26 cellular contexts compared by ENCODE assay signal in genomic region chr14:68027276-68027675, GRCh38.
DNase-seq lines count a peak whose midpoint lies in the region; ATAC-seq, FAIRE-seq and TF ChIP-seq lines count a peak whose summit lies in the region.
"Had no signal": no experiment of that assay in that cellular context is flagged by ENCODE, and none has a peak within 500 bp of the region (broad histone marks: within the 10 kb centered on the region; RNA-seq: fewer than 3 reads in every experiment).

No MANE protein-coding gene starts in this region.

- H3K27ac ChIP-seq in right cardiac atrium (ENCODE audit: low read length) (no peak overlapping the region), tibial artery (no peak overlapping the region)
- H3K27ac ChIP-seq: gastroesophageal sphincter, hepatocyte, right lobe of liver, upper lobe of left lung had no signal

- H3K9me3 ChIP-seq in right cardiac atrium (ENCODE audit: control insufficient read depth, low read length) (no peaks in the 10 kb centered on the region), tibial artery (peaks cover 0 to 7% (median 0%) of the 10 kb centered on the region in 3 donors)
- H3K9me3 ChIP-seq: right lobe of liver, upper lobe of left lung had no signal

- ATAC-seq in right cardiac atrium: no peak
- ATAC-seq: gastroesophageal sphincter; left colon; right lobe of liver; stimulated activated effector memory CD8-positive, alpha-beta T cell treated with anti-CD3 and anti-CD28 coated beads, Interleukin-12 subunit alpha, Interleukin-12 subunit beta, amount 100 ng/mL, for 72 hours had no signal

- DNase-seq in NCI-H226 (peak; percentile 68), bronchial epithelial cell (ENCODE audit: low read depth) (peak; percentile 36), fibroblast of the aortic adventitia (ENCODE audit: low read depth) (peak; percentile 31), NK-92 (lab: John Stamatoyannopoulos, UW; ENCODE audit: unreplicated experiment) (no peak), right cardiac atrium (no peak), tibial artery (no peak), NCI-H187 (lab: John Stamatoyannopoulos, UW) (no peak)
- DNase-seq: activated effector memory CD4-positive, alpha-beta T cell treated with anti-CD3 and anti-CD28 coated beads, Interleukin-2, amount 50 U/mL, for 16 hours; activated naive CD8-positive, alpha-beta T cell treated with anti-CD3 and anti-CD28 coated beads for 36 hours; activated T-cell treated with anti-CD3 and anti-CD28 coated beads for 4 hours; Calu3; effector CD8-positive, alpha-beta T cell; KG1; left colon; NCI-H1436; NCI-H446; NCI-H82; right lobe of liver; stimulated activated CD4-positive, alpha-beta T cell treated with anti-CD3 and anti-CD28 coated beads, Interleukin-4, amount 100 ng/mL, for 24 hours; T-helper 2 cell; upper lobe of left lung had no signal

- H3K4me3 ChIP-seq in bronchial epithelial cell (ENCODE audit: low read depth, low read length) (no peak overlapping the region), fibroblast of the aortic adventitia (ENCODE audit: low read depth, low read length) (no peak overlapping the region), right cardiac atrium (ENCODE audit: low read length) (no peak overlapping the region), tibial artery (no peak overlapping the region)
- H3K4me3 ChIP-seq: gastroesophageal sphincter, HAP-1, hepatocyte, right lobe of liver, upper lobe of left lung had no signal

- H3K27me3 ChIP-seq in bronchial epithelial cell (ENCODE audit: control insufficient read depth, insufficient read depth, low read length) (no peaks in the 10 kb centered on the region), right cardiac atrium (ENCODE audit: control insufficient read depth, insufficient read depth) (no peaks in the 10 kb centered on the region), tibial artery (no peaks in the 10 kb centered on the region)
- H3K27me3 ChIP-seq: gastroesophageal sphincter, hepatocyte, right lobe of liver, upper lobe of left lung had no signal

- H3K4me1 ChIP-seq in right cardiac atrium (ENCODE audit: control insufficient read depth, insufficient read depth, low read length) (no peaks in the 10 kb centered on the region), tibial artery (peaks cover 0 to 9% (median 3%) of the 10 kb centered on the region in 4 donors)
- H3K4me1 ChIP-seq: HAP-1, right lobe of liver, upper lobe of left lung had no signal

- TF ChIP-seq CTCF in bronchial epithelial cell (IDR thresholded peaks at IDR 0.05; ENCODE audit: insufficient read depth, low read length, severe bottlenecking): no peak
- TF ChIP-seq CTCF in fibroblast of the aortic adventitia (IDR thresholded peaks at IDR 0.05; ENCODE audit: insufficient read depth, low read length): no peak
- TF ChIP-seq CTCF in tibial artery (IDR thresholded peaks at IDR 0.05): no peak

- H3K36me3 ChIP-seq in bronchial epithelial cell (ENCODE audit: control insufficient read depth, insufficient read depth, low read length): no peaks in the 10 kb centered on the region
- no peaks in the 10 kb centered on the region for H3K36me3 ChIP-seq in tibial artery
- H3K36me3 ChIP-seq: gastroesophageal sphincter, HAP-1, right lobe of liver, upper lobe of left lung had no signal

- FAIRE-seq in bronchial epithelial cell (lab: Jason Lieb, UNC): no peak
- FAIRE-seq: GM12892 had no signal

- 94% methylated on average over 5 of the region's 5 CpGs for WGBS in right cardiac atrium

- intact Hi-C loops in right cardiac atrium (cut with DNase I): no loop called here
- intact Hi-C loops in tibial artery (cut with DNase I; ENCODE audit: low total_unique reads): no loop called here

Comparison
In these comparisons a context has a peak if more than half of its experiments do, and no peak if none do; other contexts are left out.
1. DNase-seq: peak in NCI-H226 (single experiment), bronchial epithelial cell (single experiment) and fibroblast of the aortic adventitia (single experiment); none in NK-92 (single experiment), right cardiac atrium (0 of 3), tibial artery (0 of 2) and NCI-H187 (0 of 2).